In the genomic region with DNA sequence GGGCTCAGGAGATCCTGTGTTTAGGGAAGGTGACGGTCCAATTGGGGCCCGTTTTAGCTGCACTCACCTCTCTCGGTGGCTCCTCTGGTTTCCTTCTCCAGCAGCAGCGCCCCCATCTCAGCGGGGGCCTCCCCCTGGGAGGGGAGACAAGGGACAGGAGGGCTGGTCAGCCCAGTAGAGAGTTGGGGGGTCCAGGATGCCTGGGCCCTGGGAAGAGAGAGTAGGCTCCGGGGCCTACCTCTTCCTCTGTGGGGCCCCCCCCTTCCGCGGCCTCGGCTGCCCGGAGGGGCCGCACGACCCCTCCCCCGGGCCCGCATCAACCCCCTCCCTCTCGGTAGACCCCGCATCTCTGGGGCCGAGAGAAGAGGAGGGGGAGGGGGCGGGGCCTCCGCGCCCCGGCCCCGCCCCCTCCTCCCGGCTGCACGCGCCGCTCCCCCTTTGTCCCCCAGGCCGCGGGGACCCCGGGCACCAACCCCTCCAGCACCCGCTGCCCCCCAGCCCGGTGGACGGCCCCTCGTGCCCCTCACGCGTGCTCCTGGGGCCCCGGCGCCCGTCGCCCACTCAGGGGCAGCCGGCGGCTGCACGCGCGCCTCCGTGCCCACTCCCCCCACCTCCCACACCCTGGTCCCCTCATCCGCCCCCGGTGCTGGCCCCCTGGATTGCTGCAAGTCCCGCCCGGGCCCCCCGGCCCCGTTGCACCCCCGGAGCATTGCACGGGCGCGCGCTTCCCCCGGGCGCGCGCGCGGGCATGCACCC, we compare ENCODE assay signal across 7 cellular contexts. TPM values are rescaled to one million over a fixed set of nuclear protein-coding genes. Genes with fewer than 3 reads are reported as not detected.
DNase-seq lines count a peak whose midpoint lies in the region; ATAC-seq and TF ChIP-seq lines count a peak whose summit lies in the region.

No MANE protein-coding gene starts in this region.

- H3K27me3 Mint-ChIP-seq in T-helper 1 cell treated with Interleukin-12 subunit alpha and Interleukin-12 subunit beta and Interleukin-4 antibody, amounts not matched to agents 30 μg/mL and 1 μg/mL, for 36 hours (ENCODE audit: low read depth): no peaks in the 10 kb centered on the region

- H3K4me3 Mint-ChIP-seq in T-helper 1 cell treated with Interleukin-12 subunit alpha and Interleukin-12 subunit beta and Interleukin-4 antibody, amounts not matched to agents 30 μg/mL and 1 μg/mL, for 36 hours: peak overlapping the region; percentile 77

- H3K36me3 ChIP-seq in HEK293 (ENCODE audit: control insufficient read depth in 2 of 2, insufficient read depth in 1 of 2, low read length in 2 of 2) (peaks cover 31 to 43% of the 10 kb centered on the region in 2 experiments), fibroblast of lung (ENCODE audit: control insufficient read depth, insufficient read depth, low read length) (peaks cover 5% of the 10 kb centered on the region), psoas muscle (ENCODE audit: insufficient read depth in 1 of 2, low read depth in 1 of 2) (peaks cover 0 to 41% of the 10 kb centered on the region in 2 donors)

- H3K27ac ChIP-seq in HEK293 (ENCODE audit: extremely low read depth, low read depth, low read length): peak overlapping the region; percentile 65
- H3K27ac ChIP-seq in fibroblast of lung (ENCODE audit: insufficient read depth, low read length): no peak overlapping the region
- peak overlapping the region; percentile 85 for H3K27ac ChIP-seq in psoas muscle

- H3K4me1 ChIP-seq in HEK293 (ENCODE audit: control insufficient read depth, insufficient read depth, low read length) (peaks cover 6% of the 10 kb centered on the region), fibroblast of lung (ENCODE audit: control insufficient read depth, extremely low read depth, insufficient read depth, low read length) (peaks cover 10% of the 10 kb centered on the region), psoas muscle (peaks cover 15% of the 10 kb centered on the region)

- ATAC-seq in psoas muscle (no peak), HG03342 (IDR thresholded peaks at IDR 0.05; ENCODE audit: unreplicated experiment) (no peak), GM21619 (IDR thresholded peaks at IDR 0.05; ENCODE audit: unreplicated experiment) (no peak)

- H3K4me2 ChIP-seq in fibroblast of lung (ENCODE audit: extremely low read depth, insufficient read depth, low read length): peak overlapping the region; percentile 74

- H3K36me3 Mint-ChIP-seq in T-helper 1 cell treated with Interleukin-12 subunit alpha and Interleukin-12 subunit beta and Interleukin-4 antibody, amounts not matched to agents 30 μg/mL and 1 μg/mL, for 36 hours (ENCODE audit: low read depth): peaks cover 17% of the 10 kb centered on the region

- H3K9ac ChIP-seq in fibroblast of lung (ENCODE audit: insufficient read depth, low read length): peak overlapping the region; percentile 63

- H3K4me3 ChIP-seq in HEK293 (ENCODE audit: low read depth, low read length) (peak overlapping the region; percentile 94), fibroblast of lung (replicated peaks in 1 of 4; ENCODE audit: control extremely low read depth in 1 of 4, insufficient read depth in 1 of 4, low read depth in 3 of 4, low read length in 4 of 4) (peak overlapping the region; percentile 66 to 97 (median 88)), psoas muscle (peak overlapping the region; percentile 77)

- peaks cover 23% of the 10 kb centered on the region for H3K4me1 Mint-ChIP-seq in T-helper 1 cell treated with Interleukin-12 subunit alpha and Interleukin-12 subunit beta and Interleukin-4 antibody, amounts not matched to agents 30 μg/mL and 1 μg/mL, for 36 hours (ENCODE audit: low read depth)

- TF ChIP-seq CTCF in HEK293 (tag by site-specific recombination; IDR thresholded peaks at IDR 0.05) (no peak), fibroblast of lung (conservative IDR thresholded peaks at IDR 0.05 in 1 of 2, IDR thresholded peaks at IDR 0.05 in 1 of 2; ENCODE audit: low read depth in 1 of 2, low read length in 2 of 2) (no peak), psoas muscle (IDR thresholded peaks at IDR 0.05) (no peak)

- H3K79me2 ChIP-seq in fibroblast of lung (ENCODE audit: control insufficient read depth, insufficient read depth, low read length): peaks cover 9% of the 10 kb centered on the region

- WGBS in psoas muscle, 3 donors: 1 to 10% (median 6%) methylated on average over 7 to 62 of the region's 62 CpGs

- CTCF ChIA-PET in HEK293 (lab: Yijun Ruan, JAX): interaction anchor here (0.6 to 3.4 kb wide), 4 partner anchors 8 to 239 kb away, joined by 3 to 16 read pairs (median 6); no protein-coding TSS in a partner anchor

- intact Hi-C loops in psoas muscle (cut with DNase I): loop anchor here in 1 of 2 donors (2.0 to 10.0 kb wide), 2 partner anchors 62 to 352 kb away; a partner anchor contains a TSS

- POLR2A ChIA-PET in HEK293 (lab: Yijun Ruan, JAX): interaction anchor here (0.9 to 3.1 kb wide), 12 partner anchors 26 to 194 kb away, joined by 3 to 30 read pairs (median 8); a partner anchor contains a TSS

- no peaks in the 10 kb centered on the region for H3K9me3 Mint-ChIP-seq in T-helper 1 cell treated with Interleukin-12 subunit alpha and Interleukin-12 subunit beta and Interleukin-4 antibody, amounts not matched to agents 30 μg/mL and 1 μg/mL, for 36 hours

- H3K9me3 ChIP-seq in HEK293 (ENCODE audit: control insufficient read depth, insufficient read depth, low read depth, low read length) (no peaks in the 10 kb centered on the region), fibroblast of lung (ENCODE audit: control insufficient read depth, insufficient read depth, low read depth, low read length) (no peaks in the 10 kb centered on the region), psoas muscle (no peaks in the 10 kb centered on the region)

- no peaks in the 10 kb centered on the region for H4K20me1 ChIP-seq in fibroblast of lung (ENCODE audit: control insufficient read depth, extremely low read depth, insufficient read depth, low read length)

- H3K27me3 ChIP-seq in fibroblast of lung (ENCODE audit: control insufficient read depth, insufficient read depth, low read length): no peaks in the 10 kb centered on the region
- no peaks in the 10 kb centered on the region for H3K27me3 ChIP-seq in psoas muscle (ENCODE audit: insufficient read depth in 3 of 3, low read length in 2 of 3)

- DNase-seq in fibroblast of lung (ENCODE audit: low read depth in 2 of 2) (no peak), psoas muscle (no peak), NOMO-1 (lab: John Stamatoyannopoulos, UW; ENCODE audit: unreplicated experiment in 2 of 2) (no peak)

- H2AFZ ChIP-seq in fibroblast of lung (ENCODE audit: low read length): peak overlapping the region; percentile 51

- H3K27ac Mint-ChIP-seq in T-helper 1 cell treated with Interleukin-12 subunit alpha and Interleukin-12 subunit beta and Interleukin-4 antibody, amounts not matched to agents 30 μg/mL and 1 μg/mL, for 36 hours: peak overlapping the region; percentile 68

TF ChIP-seq in HEK293, 187 proteins besides CTCF, POLR2A, EP300 and RAD21 (continues in another document):
- TF ChIP-seq ZNF302 (tag by site-specific recombination; IDR thresholded peaks at IDR 0.05; ENCODE audit: low read depth) (no peak), SP2 (tag by site-specific recombination; IDR thresholded peaks at IDR 0.05) (no peak; the same call in 1 of the 2 replicates), SCRT2 (tag by site-specific recombination; IDR thresholded peaks at IDR 0.05) (no peak), HOXC10 (CRISPR knock-in tag; IDR thresholded peaks at IDR 0.05) (no peak)
- TF ChIP-seq, protein P1, sequence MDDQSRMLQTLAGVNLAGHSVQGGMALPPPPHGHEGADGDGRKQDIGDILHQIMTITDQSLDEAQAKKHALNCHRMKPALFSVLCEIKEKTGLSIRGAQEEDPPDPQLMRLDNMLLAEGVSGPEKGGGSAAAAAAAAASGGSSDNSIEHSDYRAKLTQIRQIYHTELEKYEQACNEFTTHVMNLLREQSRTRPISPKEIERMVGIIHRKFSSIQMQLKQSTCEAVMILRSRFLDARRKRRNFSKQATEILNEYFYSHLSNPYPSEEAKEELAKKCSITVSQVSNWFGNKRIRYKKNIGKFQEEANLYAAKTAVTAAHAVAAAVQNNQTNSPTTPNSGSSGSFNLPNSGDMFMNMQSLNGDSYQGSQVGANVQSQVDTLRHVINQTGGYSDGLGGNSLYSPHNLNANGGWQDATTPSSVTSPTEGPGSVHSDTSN (CRISPR knock-in tag; IDR thresholded peaks at IDR 0.05): no peak

RNA-seq across cellular contexts. Expression of a gene that starts 0.5 kb away (rescaled TPM):
- total RNA-seq in fibroblast of lung (60.1 and 63.7 TPM in 2 replicates), psoas muscle (10 to 100 TPM in 1 of 4 donors, 1 to 10 TPM in 3; 6.8 to 14.2 (median 7.7) TPM)
- polyA plus RNA-seq in fibroblast of lung (22.0 and 37.3 TPM in 2 replicates), psoas muscle (10 to 100 TPM in 2 of 3 donors, 1 to 10 TPM in 1; 8.4 to 20.8 (median 13.4) TPM)
- polyA plus RNA-seq in fibroblast of lung (2012): 24.5 and 43.3 TPM in 2 replicates
- 127 and 144 TPM in 2 replicates for polyA minus RNA-seq in fibroblast of lung (ENCODE audit: low replicate concordance)

RNA-seq across cellular contexts. Expression of a gene that starts 4.9 kb away (rescaled TPM):
- total RNA-seq in fibroblast of lung: 9.5 and 13.2 TPM in 2 replicates
- polyA plus RNA-seq in fibroblast of lung: 1.2 and 1.6 TPM in 2 replicates
- 4.9 and 7.4 TPM in 2 replicates for polyA plus RNA-seq in fibroblast of lung (2012)
- 3.6 and 4.0 TPM in 2 replicates for polyA minus RNA-seq in fibroblast of lung (ENCODE audit: low replicate concordance)
- 1 to 10 TPM; 1.1 to 2.6 (median 1.8) TPM for total RNA-seq in psoas muscle
- polyA plus RNA-seq in psoas muscle: 1 to 10 TPM; 2.2 to 4.6 (median 2.9) TPM

RNA-seq across cellular contexts. Expression of a gene that starts 18.2 kb away (rescaled TPM):
- total RNA-seq in fibroblast of lung (not detected in 2 replicates), psoas muscle (under 1 TPM in 2 of 4 donors, not detected in 2; 0.23 to 0.24 TPM)
- polyA plus RNA-seq in fibroblast of lung (0.02 TPM in 1 of 2 replicates, not detected in the other), psoas muscle (under 1 TPM; 0.03 to 0.14 (median 0.08) TPM)
- polyA plus RNA-seq in fibroblast of lung (2012): 0.05 TPM in 1 of 2 replicates, not detected in the other
- not detected in 2 replicates for polyA minus RNA-seq in fibroblast of lung (ENCODE audit: low replicate concordance)

RNA-seq across cellular contexts. Expression of a gene that starts 30.5 kb away (rescaled TPM):
- total RNA-seq in fibroblast of lung: 16.8 and 27.2 TPM in 2 replicates
- polyA plus RNA-seq in fibroblast of lung: 2.1 and 7.6 TPM in 2 replicates
- 3.1 and 8.0 TPM in 2 replicates for polyA plus RNA-seq in fibroblast of lung (2012)
- polyA minus RNA-seq in fibroblast of lung (ENCODE audit: low replicate concordance): 12.0 and 19.8 TPM in 2 replicates
- total RNA-seq in psoas muscle: 1 to 10 TPM; 1.5 to 5.5 (median 3.5) TPM
- polyA plus RNA-seq in psoas muscle: 1 to 10 TPM in 1 of 3 donors, under 1 TPM in 2; 0.77 to 1.2 (median 0.99) TPM

RNA-seq across cellular contexts. Expression of a gene that starts 34.4 kb away (rescaled TPM):
- total RNA-seq in fibroblast of lung (100 and 109 TPM in 2 replicates), psoas muscle (10 to 100 TPM; 14.2 to 20.6 (median 18.6) TPM)
- polyA plus RNA-seq in fibroblast of lung (51.2 and 66.4 TPM in 2 replicates), psoas muscle (10 to 100 TPM; 25.2 to 39.8 (median 29.4) TPM)
- 38.4 and 54.0 TPM in 2 replicates for polyA plus RNA-seq in fibroblast of lung (2012)
- polyA minus RNA-seq in fibroblast of lung (ENCODE audit: low replicate concordance): 57.9 and 92.3 TPM in 2 replicates
